ENCODE assay signal across 12 cellular contexts in genomic region chr2:9771481-9772017, GRCh38.
DNase-seq lines count a peak whose midpoint lies in the region; ATAC-seq and TF ChIP-seq lines count a peak whose summit lies in the region.
"Had no signal": no experiment of that assay in that cellular context is flagged by ENCODE, and none has a peak within 500 bp of the region (broad histone marks: within the 10 kb centered on the region; RNA-seq: fewer than 3 reads in every experiment).

No MANE protein-coding gene starts in this region.

- no peak overlapping the region for H3K4me3 ChIP-seq in AG04450 (ENCODE audit: low read depth, low read length)

- peak; percentile 26 for DNase-seq in AG04450 (ENCODE audit: low read depth, low spot score)
- DNase-seq in LHCN-M2 (ENCODE audit: low read depth) = peak; percentile 76
- no peak for DNase-seq in central memory CD8-positive, alpha-beta T cell (ENCODE audit: low spot score in 2 of 2)
- DNase-seq in medulla oblongata (ENCODE audit: extremely low spot score) = peak; percentile 55
- no peak for DNase-seq in stimulated activated CD4-positive, alpha-beta T cell treated with anti-CD3 and anti-CD28 coated beads, Interleukin-4, amount 100 ng/mL, for 4 hours
- DNase-seq: activated CD4-positive, alpha-beta T cell treated with anti-CD3 and anti-CD28 coated beads for 4 hours; GDM1; HCEC 1CT; NCI-H1092 treated with DMSO at 0.1 percent for 48 hours had no signal

- no peak overlapping the region for H3K27ac ChIP-seq in AG04450 (ENCODE audit: low read depth, low read length)

- no peaks in the 10 kb centered on the region for H3K9me3 Mint-ChIP-seq in central memory CD8-positive, alpha-beta T cell

- peaks cover 18% of the 10 kb centered on the region for H3K4me1 Mint-ChIP-seq in central memory CD8-positive, alpha-beta T cell

- POLR2A ChIA-PET in AG04450 (lab: Yijun Ruan, JAX) = interaction anchor here (1.1 kb wide), 1 partner anchor 132 kb away, joined by 3 read pairs; no protein-coding TSS in a partner anchor

- H3K27ac Mint-ChIP-seq in central memory CD8-positive, alpha-beta T cell (ENCODE audit: low read depth) = peak overlapping the region; percentile 29

- no peaks in the 10 kb centered on the region for H3K27me3 ChIP-seq in AG04450 (ENCODE audit: control insufficient read depth, insufficient read depth, low read length)

- no peaks in the 10 kb centered on the region; the same call in 1 of the 2 replicates for H3K9me3 ChIP-seq in AG04450 (ENCODE audit: control insufficient read depth, insufficient read depth, low read length)

- no peak for ATAC-seq in central memory CD8-positive, alpha-beta T cell (replicated peaks; ENCODE audit: extremely low read depth, poor library complexity, severe bottlenecking)
- ATAC-seq in HG02571 (IDR thresholded peaks at IDR 0.05; ENCODE audit: unreplicated experiment) (no peak), GM21723 (IDR thresholded peaks at IDR 0.05; ENCODE audit: unreplicated experiment) (no peak), GM18498 (IDR thresholded peaks at IDR 0.05; ENCODE audit: unreplicated experiment) (no peak)

- no peaks in the 10 kb centered on the region for H3K27me3 Mint-ChIP-seq in central memory CD8-positive, alpha-beta T cell

- H3K4me3 Mint-ChIP-seq in central memory CD8-positive, alpha-beta T cell = no peak overlapping the region

- TF ChIP-seq CTCF in AG04450 (IDR thresholded peaks at IDR 0.05; ENCODE audit: low read depth, low read length) = peak; percentile 30; the same call in 1 of the 2 replicates

- CTCF ChIA-PET in AG04450 (lab: Charles Lee) = interaction anchor here (0.6 to 3.6 kb wide), 23 partner anchors 8 to 663 kb away, joined by 3 to 43 read pairs (median 10); partner anchors contain the start of genes ADAM17 and YWHAQ

- H3K36me3 Mint-ChIP-seq in central memory CD8-positive, alpha-beta T cell (ENCODE audit: insufficient read depth) = no peaks in the 10 kb centered on the region

Comparison
In these comparisons a context has a peak if more than half of its experiments do, and no peak if none do; other contexts are left out.
1. DNase-seq: peak in AG04450 (single experiment), LHCN-M2 (single experiment) and medulla oblongata (single experiment); none in central memory CD8-positive, alpha-beta T cell (0 of 2) and stimulated activated CD4-positive, alpha-beta T cell treated with anti-CD3 and anti-CD28 coated beads, Interleukin-4, amount 100 ng/mL, for 4 hours (0 of 2).